Comparison of ENCODE assay signal across 33 cellular contexts in genomic region chr6:775863-776262, GRCh38.
"Had no signal": no experiment of that assay in that cellular context is flagged by ENCODE, and none has a peak within 500 bp of the region (broad histone marks: within the 10 kb centered on the region; RNA-seq: fewer than 3 reads in every experiment).

No MANE protein-coding gene starts in this region.

- H3K36me3 ChIP-seq: adrenal gland, cardiac muscle cell, colonic mucosa, esophagus squamous epithelium, gastroesophageal sphincter, WERI-Rb-1 had no signal

- H3K9me3 ChIP-seq: adrenal gland, body of pancreas, colonic mucosa, esophagus squamous epithelium, gastroesophageal sphincter had no signal

- H3K27ac Mint-ChIP-seq: activated B cell treated with CpG ODN at 0.5 μM for 24 hours; activated CD8-positive, alpha-beta T cell treated with anti-CD3 and anti-CD28 coated beads for 36 hours; activated naive CD4-positive, alpha-beta T cell treated with anti-CD3 and anti-CD28 coated beads, Interleukin-2, amount 50 U/mL, for 24 hours; activated naive CD8-positive, alpha-beta T cell treated with anti-CD3 and anti-CD28 coated beads for 36 hours; activated naive CD8-positive, alpha-beta T cell treated with anti-CD3 and anti-CD28 coated beads, Interleukin-2, amount 50 U/mL, for 24 hours; activated T-helper 17 cell treated with anti-CD3 and anti-CD28 coated beads, Interleukin-2, amount 50 U/mL, for 72 hours; T-helper 17 cell; T-helper 2 cell treated with Interferon-gamma antibody and Interleukin-4, amounts not matched to agents 5 μg/mL and 100 μg/mL, for 36 hours had no signal

- H3K36me3 Mint-ChIP-seq: activated naive CD4-positive, alpha-beta T cell treated with anti-CD3 and anti-CD28 coated beads, Interleukin-2, amount 50 U/mL, for 24 hours; activated naive CD8-positive, alpha-beta T cell treated with anti-CD3 and anti-CD28 coated beads for 36 hours had no signal

- H3K27me3 Mint-ChIP-seq: activated naive CD4-positive, alpha-beta T cell treated with anti-CD3 and anti-CD28 coated beads, Interleukin-2, amount 50 U/mL, for 24 hours had no signal

- H3K9me3 Mint-ChIP-seq: activated CD8-positive, alpha-beta T cell treated with anti-CD3 and anti-CD28 coated beads for 36 hours; activated naive CD4-positive, alpha-beta T cell treated with anti-CD3 and anti-CD28 coated beads, Interleukin-2, amount 50 U/mL, for 24 hours; activated naive CD8-positive, alpha-beta T cell treated with anti-CD3 and anti-CD28 coated beads for 36 hours; activated naive CD8-positive, alpha-beta T cell treated with anti-CD3 and anti-CD28 coated beads, Interleukin-2, amount 50 U/mL, for 24 hours; activated T-helper 17 cell treated with anti-CD3 and anti-CD28 coated beads, Interleukin-2, amount 50 U/mL, for 72 hours; T-helper 2 cell treated with Interferon-gamma antibody and Interleukin-4, amounts not matched to agents 5 μg/mL and 100 μg/mL, for 36 hours had no signal

- H3K4me1 ChIP-seq: adrenal gland, body of pancreas, colonic mucosa, esophagus squamous epithelium had no signal

- H3K4me3 Mint-ChIP-seq: activated B cell treated with CpG ODN at 0.5 μM for 24 hours; activated CD8-positive, alpha-beta T cell treated with anti-CD3 and anti-CD28 coated beads for 36 hours; activated naive CD4-positive, alpha-beta T cell treated with anti-CD3 and anti-CD28 coated beads, Interleukin-2, amount 50 U/mL, for 24 hours; activated naive CD8-positive, alpha-beta T cell treated with anti-CD3 and anti-CD28 coated beads for 36 hours; activated naive CD8-positive, alpha-beta T cell treated with anti-CD3 and anti-CD28 coated beads, Interleukin-2, amount 50 U/mL, for 24 hours; activated T-cell treated with anti-CD3 and anti-CD28 coated beads, Interleukin-2, amount 50 U/mL, for 4 hours; activated T-helper 17 cell treated with anti-CD3 and anti-CD28 coated beads, Interleukin-2, amount 50 U/mL, for 72 hours; T-helper 17 cell; T-helper 2 cell treated with Interferon-gamma antibody and Interleukin-4, amounts not matched to agents 5 μg/mL and 100 μg/mL, for 36 hours had no signal

- H3K4me3 ChIP-seq: adrenal gland, body of pancreas, cardiac muscle cell, colonic mucosa, esophagus squamous epithelium, gastroesophageal sphincter had no signal

- DNase-seq: activated B cell treated with CpG ODN at 0.5 μM for 24 hours; activated CD4-positive, alpha-beta T cell treated with anti-CD3 and anti-CD28 coated beads for 48 hours; activated CD4-positive, alpha-beta T cell treated with anti-CD3 and anti-CD28 coated beads, Interleukin-2, amount 50 U/mL, for 1 hour; activated CD4-positive, alpha-beta T cell treated with anti-CD3 and anti-CD28 coated beads, Interleukin-2, amount 50 U/mL, for 48 hours; activated CD8-positive, alpha-beta memory T cell treated with anti-CD3 and anti-CD28 coated beads for 24 hours; activated CD8-positive, alpha-beta T cell treated with anti-CD3 and anti-CD28 coated beads for 36 hours; activated effector memory CD4-positive, alpha-beta T cell treated with Interleukin-2 at 50 U/mL for 16 hours; activated gamma-delta T cell treated with Interleukin-2 at 50 U/mL for 16 hours; activated naive CD4-positive, alpha-beta T cell treated with Interleukin-2 at 50 U/mL for 16 hours; activated naive CD8-positive, alpha-beta T cell treated with anti-CD3 and anti-CD28 coated beads for 36 hours; activated naive CD8-positive, alpha-beta T cell treated with anti-CD3 and anti-CD28 coated beads, Interleukin-2, amount 50 U/mL, for 24 hours; activated T-cell treated with anti-CD3 and anti-CD28 coated beads, Interleukin-2, amount 50 U/mL, for 4 hours; adrenal gland; amygdala; aorta; body of pancreas; central memory CD4-positive, alpha-beta T cell; cerebellar nuclear complex; colonic mucosa; effector CD8-positive, alpha-beta T cell; esophagus squamous epithelium; foreskin melanocyte; T-helper 1 cell; T-helper 17 cell; T1000; WERI-Rb-1 had no signal

- H3K4me1 Mint-ChIP-seq: activated B cell treated with CpG ODN at 0.5 μM for 24 hours; activated naive CD4-positive, alpha-beta T cell treated with anti-CD3 and anti-CD28 coated beads, Interleukin-2, amount 50 U/mL, for 24 hours; activated naive CD8-positive, alpha-beta T cell treated with anti-CD3 and anti-CD28 coated beads for 36 hours; activated naive CD8-positive, alpha-beta T cell treated with anti-CD3 and anti-CD28 coated beads, Interleukin-2, amount 50 U/mL, for 24 hours; activated T-helper 17 cell treated with anti-CD3 and anti-CD28 coated beads, Interleukin-2, amount 50 U/mL, for 72 hours; T-helper 17 cell had no signal

- H3K27me3 ChIP-seq: adrenal gland, body of pancreas, cardiac muscle cell, colonic mucosa, gastroesophageal sphincter had no signal

- H3K27ac ChIP-seq: adrenal gland, body of pancreas, cardiac muscle cell, colonic mucosa, epithelial cell of prostate, esophagus squamous epithelium, gastroesophageal sphincter, WERI-Rb-1 had no signal

- ATAC-seq: activated CD4-positive, CD25-positive, alpha-beta regulatory T cell treated with anti-CD3 and anti-CD28 coated beads, Interleukin-2, amount 50 U/mL, for 24 hours; activated CD8-positive, alpha-beta T cell treated with anti-CD3 and anti-CD28 coated beads for 36 hours; activated naive CD8-positive, alpha-beta T cell treated with anti-CD3 and anti-CD28 coated beads, Interleukin-2, amount 50 U/mL, for 24 hours; activated T-cell treated with anti-CD3 and anti-CD28 coated beads, Interleukin-2, amount 50 U/mL, for 4 hours; activated T-helper 17 cell treated with anti-CD3 and anti-CD28 coated beads, Interleukin-2, amount 50 U/mL, for 72 hours; body of pancreas; gastroesophageal sphincter; T-helper 17 cell had no signal
